ENCODE assay signal across 1 cellular context in genomic region chr9:97923529-97924108, GRCh38.
TF ChIP-seq lines count a peak whose summit lies in the region.

No MANE protein-coding gene starts in this region.

TF ChIP-seq in endothelial cell of umbilical vein, 7 proteins besides CTCF, POLR2A, EP300 and RAD21:
- peak; percentile 23 for TF ChIP-seq FOS (IDR thresholded peaks at IDR 0.05; ENCODE audit: borderline replicate concordance, insufficient read depth, low read length)
- TF ChIP-seq, protein P1, sequence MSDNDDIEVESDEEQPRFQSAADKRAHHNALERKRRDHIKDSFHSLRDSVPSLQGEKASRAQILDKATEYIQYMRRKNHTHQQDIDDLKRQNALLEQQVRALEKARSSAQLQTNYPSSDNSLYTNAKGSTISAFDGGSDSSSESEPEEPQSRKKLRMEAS (IDR thresholded peaks at IDR 0.05; ENCODE audit: insufficient read depth, insufficient read length): no peak
- no peak for TF ChIP-seq MYC (IDR thresholded peaks at IDR 0.05; ENCODE audit: low read depth, low read length)
